ENCODE assay signal across 11 cellular contexts in the genomic region with DNA sequence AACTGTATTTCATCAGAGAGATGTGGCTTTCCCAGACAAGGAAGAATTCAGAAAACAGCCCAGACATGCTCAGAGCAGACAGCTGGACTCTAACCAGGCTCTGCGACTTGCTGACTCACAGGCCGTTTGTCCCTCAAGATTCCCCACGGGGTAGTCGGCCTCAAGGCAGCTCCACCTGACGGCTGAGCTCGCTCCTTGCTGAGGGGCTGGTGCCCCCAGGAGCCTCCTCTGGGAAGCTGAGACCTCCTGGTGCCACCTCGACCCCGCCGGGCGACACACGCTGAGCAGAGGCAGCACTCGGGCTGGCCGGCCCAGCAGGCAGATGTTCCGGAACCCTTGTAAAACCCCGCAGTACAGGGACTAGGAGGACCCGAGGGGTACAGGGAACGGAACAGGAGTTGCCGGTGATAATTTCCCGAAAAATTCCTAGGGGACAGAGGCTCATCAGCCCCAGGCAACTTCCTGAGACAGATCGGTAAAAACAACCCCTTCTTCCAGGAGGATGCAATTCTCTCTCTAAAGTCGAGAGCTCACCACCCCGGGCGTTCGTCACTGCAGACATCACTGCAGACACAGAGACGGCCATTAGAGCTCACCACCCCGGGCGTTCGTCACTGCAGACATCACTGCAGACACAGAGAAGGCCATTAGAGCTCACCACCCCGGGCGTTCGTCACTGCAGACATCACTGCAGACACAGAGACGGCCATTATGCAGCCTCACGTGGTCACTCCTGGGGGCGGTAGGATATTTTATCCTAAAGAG. TPM values are rescaled to one million over a fixed set of nuclear protein-coding genes. Genes with fewer than 3 reads are reported as not detected.
DNase-seq lines count a peak whose midpoint lies in the region; ATAC-seq, FAIRE-seq and TF ChIP-seq lines count a peak whose summit lies in the region.
"Had no signal": no experiment of that assay in that cellular context is flagged by ENCODE, and none has a peak within 500 bp of the region (broad histone marks: within the 10 kb centered on the region; RNA-seq: fewer than 3 reads in every experiment).

No MANE protein-coding gene starts in this region.

- TF ChIP-seq EP300 in H1 (IDR thresholded peaks at IDR 0.05; ENCODE audit: borderline replicate concordance in 1 of 2, low read depth in 2 of 2, low read length in 2 of 2): no peak

- no peak overlapping the region for H2BK20ac ChIP-seq in H1 (ENCODE audit: low read length)

- H3K79me1 ChIP-seq in H1 (ENCODE audit: low read depth, low read length) (no peaks in the 10 kb centered on the region), mesendoderm (ENCODE audit: low read length) (no peaks in the 10 kb centered on the region)

- H3K56ac ChIP-seq in H1 (replicated peaks; ENCODE audit: insufficient read length, low read depth, low read length): no peak overlapping the region
- peak overlapping the region; percentile 63 for H3K56ac ChIP-seq in mesendoderm (ENCODE audit: low read length)

- no peak overlapping the region for H3K18ac ChIP-seq in H1 (ENCODE audit: extremely low read depth, low read length)
- peak overlapping the region; percentile 21 for H3K18ac ChIP-seq in mesendoderm (ENCODE audit: low read length)

- DNase-seq in LHCN-M2 (ENCODE audit: low read depth): peak; percentile 87
- no peak for DNase-seq in H1 (ENCODE audit: low read depth in 1 of 2, low spot score in 2 of 2)
- peak; percentile 62 for DNase-seq in mesendoderm
- no peak for DNase-seq in central memory CD4-positive, alpha-beta T cell
- no peak for DNase-seq in GM19240 (ENCODE audit: insufficient read length, low spot score)
- DNase-seq: activated CD4-positive, CD25-positive, alpha-beta regulatory T cell treated with anti-CD3 and anti-CD28 coated beads, Interleukin-2, amount 50 U/mL, for 72 hours; NCI-H1092 had no signal

- H2BK15ac ChIP-seq in H1 (ENCODE audit: low read length) (0 out of 2 replicates have a peak overlapping the region, but pooled peaks have one; percentile 61), mesendoderm (replicated peaks; ENCODE audit: low read depth) (no peak overlapping the region)

- H3K4me1 ChIP-seq in H1 (replicated peaks in 1 of 4; ENCODE audit: control insufficient read depth in 3 of 4, insufficient read depth in 4 of 4, low read length in 3 of 4): peaks cover 4 to 28% (median 20%) of the 10 kb centered on the region in 4 experiments
- H3K4me1 ChIP-seq in mesendoderm (ENCODE audit: control insufficient read depth, low read depth, low read length): peaks cover 9% of the 10 kb centered on the region

- no peak overlapping the region for H4K5ac ChIP-seq in H1 (ENCODE audit: insufficient read length, low read depth, low read length)
- no peak overlapping the region for H4K5ac ChIP-seq in mesendoderm (ENCODE audit: low read length)

- H3K9ac ChIP-seq in H1 (replicated peaks in 1 of 4; ENCODE audit: extremely low read depth in 1 of 4, low read depth in 3 of 4, low read length in 3 of 4) (no peak overlapping the region), mesendoderm (ENCODE audit: low read length) (no peak overlapping the region)

- H3K9me3 ChIP-seq in H1 (ENCODE audit: insufficient read depth in 2 of 2, low read depth in 1 of 2, low read length in 1 of 2): no peaks in the 10 kb centered on the region

- no peak overlapping the region for H3K4me2 ChIP-seq in H1 (ENCODE audit: insufficient read depth in 1 of 2, low read depth in 2 of 2, low read length in 2 of 2)
- no peak overlapping the region for H3K4me2 ChIP-seq in mesendoderm (ENCODE audit: low read length)

- no peak for TF ChIP-seq CTCF in H1 (IDR thresholded peaks at IDR 0.05; ENCODE audit: control extremely low read depth in 1 of 3, insufficient read depth in 1 of 3, low read depth in 1 of 3, low read length in 3 of 3)

- H3K23me2 ChIP-seq in H1 (ENCODE audit: low read depth, low read length): no peaks in the 10 kb centered on the region; the same call in 1 of the 2 replicates

- TF ChIP-seq POLR2A in H1 (IDR thresholded peaks at IDR 0.05; ENCODE audit: control extremely low read depth in 1 of 2, low read depth in 2 of 2, low read length in 2 of 2): no peak

- H4K91ac ChIP-seq in H1 (replicated peaks; ENCODE audit: insufficient read length, low read length): no peak overlapping the region

- H4K8ac ChIP-seq in H1 (ENCODE audit: extremely low read depth, insufficient read depth, low read length) (peak overlapping the region; percentile 58; the same call in 1 of the 2 replicates), mesendoderm (ENCODE audit: low read depth, low read length) (no peak overlapping the region)

- no peak overlapping the region for H2BK12ac ChIP-seq in H1 (ENCODE audit: low read depth, low read length)

- TF ChIP-seq RAD21 in H1 (IDR thresholded peaks at IDR 0.05 in 1 of 2, conservative IDR thresholded peaks at IDR 0.05 in 1 of 2; ENCODE audit: low read depth in 2 of 2, low read length in 2 of 2): no peak

- no peak for FAIRE-seq in H1 (lab: Jason Lieb, UNC)
- FAIRE-seq: urothelium cell line had no signal

- no peak for ATAC-seq in HG02798 (IDR thresholded peaks at IDR 0.05; ENCODE audit: poor library complexity, unreplicated experiment)
- no peak for ATAC-seq in HG02642 (IDR thresholded peaks at IDR 0.05; ENCODE audit: poor library complexity, unreplicated experiment)

- H2BK120ac ChIP-seq in H1 (replicated peaks; ENCODE audit: low read depth, low read length): no peak overlapping the region
- H2BK120ac ChIP-seq in mesendoderm (ENCODE audit: low read depth, low read length): peak overlapping the region; percentile 23

- H2BK5ac ChIP-seq in H1 (ENCODE audit: low read depth, low read length): no peak overlapping the region
- H2BK5ac ChIP-seq in mesendoderm (ENCODE audit: low read length): no peak overlapping the region

- H3K4ac ChIP-seq in H1 (replicated peaks; ENCODE audit: insufficient read length, low read depth, low read length) (no peak overlapping the region), mesendoderm (ENCODE audit: low read depth, low read length) (no peak overlapping the region)

- no peak overlapping the region for H2AK5ac ChIP-seq in H1 (ENCODE audit: low read depth, low read length)
- H2AK5ac ChIP-seq in mesendoderm (ENCODE audit: low read length): no peak overlapping the region

- H3K27me3 ChIP-seq in H1 (replicated peaks in 1 of 4; ENCODE audit: control insufficient read depth in 3 of 4, extremely low read depth in 1 of 4, insufficient read depth in 3 of 4, low read length in 3 of 4) (0 out of 7 replicates have a peak, but pooled peaks cover 0 to 3% (median 0%) of the 10 kb centered on the region in 4 experiments), mesendoderm (ENCODE audit: insufficient read depth, low read length, poor library complexity) (no peaks in the 10 kb centered on the region)

- H3K79me2 ChIP-seq in H1 (ENCODE audit: control insufficient read depth in 1 of 2, insufficient read depth in 2 of 2, low read length in 2 of 2) (no peaks in the 10 kb centered on the region), mesendoderm (ENCODE audit: control insufficient read depth, insufficient read depth, low read length) (no peaks in the 10 kb centered on the region)

- H3K36me3 ChIP-seq in H1 (ENCODE audit: control insufficient read depth in 2 of 4, insufficient read depth in 4 of 4, low read length in 3 of 4) (no peaks in the 10 kb centered on the region), mesendoderm (ENCODE audit: control insufficient read depth, insufficient read depth, low read length) (no peaks in the 10 kb centered on the region)

- H2AFZ ChIP-seq in H1 (ENCODE audit: low read length): no peak overlapping the region

- H3K23ac ChIP-seq in H1 (ENCODE audit: insufficient read length) (no peak overlapping the region), mesendoderm (ENCODE audit: low read length) (no peak overlapping the region)

- no peak overlapping the region for H3K14ac ChIP-seq in H1 (ENCODE audit: insufficient read length)

- CTCF ChIA-PET in H1 (lab: Charles Lee; ENCODE audit: partially characterized antibody): interaction anchor here (0.8 to 2.1 kb wide), 4 partner anchors 10 to 367 kb away, joined by 3 to 5 read pairs (median 3); no protein-coding TSS in a partner anchor

- POLR2A ChIA-PET in H1 (lab: Charles Lee; ENCODE audit: partially characterized antibody): no interaction called here

- H3K4me3 ChIP-seq in H1 (ENCODE audit: extremely low read depth in 1 of 4, insufficient read depth in 2 of 4, low read depth in 3 of 4, low read length in 4 of 4): no peak overlapping the region
- H3K4me3 ChIP-seq in mesendoderm (ENCODE audit: low read length): no peak overlapping the region

- 86% methylated on average over 30 of the region's 34 CpGs; no CpG with 5 or more reads in 1 of the 2 experiments for WGBS in H1 (ENCODE audit: extremely low coverage in 1 of 2, insufficient coverage in 1 of 2, insufficient read length in 1 of 2, insufficient replicate concordance in 2 of 2, low coverage in 1 of 2, low lambda C conversion rate in 2 of 2, missing lambda C conversion rate in 1 of 2), 2 experiments
- WGBS in mesendoderm (ENCODE audit: extremely low coverage, insufficient coverage, low lambda C conversion rate): no CpG with 5 or more reads among the region's 34 CpGs

- H3K27ac ChIP-seq in H1 (ENCODE audit: low read depth, low read length) (no peak overlapping the region), mesendoderm (ENCODE audit: low read depth, low read length) (peak overlapping the region; percentile 46), temporal lobe (ENCODE audit: low read depth, low read length) (peak overlapping the region; percentile 71)

- no peaks in the 10 kb centered on the region for H4K20me1 ChIP-seq in H1 (replicated peaks in 1 of 2; ENCODE audit: control insufficient read depth in 1 of 2, insufficient read depth in 2 of 2, low read length in 2 of 2)

TF ChIP-seq in H1, 55 proteins besides CTCF, POLR2A, EP300 and RAD21 (continues in another document):
- TF ChIP-seq KDM5A (IDR thresholded peaks at IDR 0.05; ENCODE audit: low read length): no peak
- TF ChIP-seq CHD2 (IDR thresholded peaks at IDR 0.05; ENCODE audit: low read length): no peak
- TF ChIP-seq POLR2AphosphoS5 (IDR thresholded peaks at IDR 0.05; ENCODE audit: low read depth, low read length): no peak
- no peak for TF ChIP-seq PHF8 (conservative IDR thresholded peaks at IDR 0.05; ENCODE audit: low read depth, low read length)
- no peak for TF ChIP-seq BRCA1 (IDR thresholded peaks at IDR 0.05; ENCODE audit: low read depth, low read length)

RNA-seq across cellular contexts. Expression of gene RPH3AL, which starts 19.9 kb away (rescaled TPM):
- total RNA-seq in LHCN-M2 (2014; rRNA removed) (18.1 and 22.0 TPM in 2 replicates), temporal lobe (5.4 TPM)
- 9.2 TPM for polyA plus RNA-seq in LHCN-M2 (2012)
- 5.6 and 6.1 TPM in 2 replicates for total RNA-seq in H1 (2021; fragmentation: NEBNext Ultra II Directional; extraction: Animal tissue kit (Norgen Biotek cat#: 25700))
- polyA plus RNA-seq in H1 (2011; rRNA removed): 5.8 and 10.7 TPM in 2 replicates
- polyA plus RNA-seq in H1 (2011; cell fraction: cytosol; rRNA removed): 6.1 TPM
- polyA plus RNA-seq in H1 (2011; cell fraction: nucleus; rRNA removed): 8.3 TPM
- polyA plus RNA-seq in H1 (2012, experiment 1 of 2): 4.1 to 6.5 TPM (median 4.9 TPM) in 4 replicates
- 6.6 TPM for polyA plus RNA-seq in H1 (2012, experiment 2 of 2)
- 3.9 TPM for polyA plus RNA-seq in H1 (2013, experiment 1 of 2)
- 4.0 TPM for polyA plus RNA-seq in H1 (2013, experiment 2 of 2)
- 2.3 and 2.7 TPM in 2 replicates for polyA minus RNA-seq in H1 (2011; rRNA and poly(A)+ RNA removed)
- polyA minus RNA-seq in H1 (2011; cell fraction: cytosol; rRNA and poly(A)+ RNA removed): 4.3 TPM
- 9.9 TPM for polyA minus RNA-seq in H1 (2011; cell fraction: nucleus; rRNA and poly(A)+ RNA removed)
- polyA plus RNA-seq in mesendoderm (2013, experiment 1 of 2): 4.5 TPM
- 4.8 TPM for polyA plus RNA-seq in mesendoderm (2013, experiment 2 of 2)

Comparison
In these comparisons a context has a peak if more than half of its experiments do, and no peak if none do; other contexts are left out.
1. DNase-seq: peak in LHCN-M2 (single experiment) and mesendoderm (single experiment); none in H1 (0 of 2), central memory CD4-positive, alpha-beta T cell (single experiment) and GM19240 (single experiment).